Comparison of ENCODE assay signal across 11 cellular contexts in the genomic region with DNA sequence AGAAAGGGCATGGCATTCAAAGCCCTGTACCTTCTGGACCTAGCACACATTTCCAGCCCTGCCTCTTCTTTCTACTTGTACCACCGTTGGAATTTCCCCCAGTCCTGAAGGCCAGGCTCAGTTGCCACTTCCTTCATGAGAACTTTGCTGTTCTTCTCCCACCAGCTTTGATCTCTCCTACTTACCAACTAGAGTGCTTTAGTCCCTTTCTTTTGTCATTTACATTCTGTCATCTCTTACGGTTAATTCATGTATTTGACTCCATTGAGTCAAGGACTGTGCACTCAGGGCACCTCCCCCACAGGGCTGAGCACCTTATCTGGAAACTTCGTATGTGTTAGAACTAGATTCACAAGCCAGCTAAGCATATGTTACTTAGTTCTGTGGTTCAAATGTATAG. TPM values are rescaled to one million over a fixed set of nuclear protein-coding genes. Genes with fewer than 3 reads are reported as not detected.
DNase-seq lines count a peak whose midpoint lies in the region; ATAC-seq and FAIRE-seq lines count a peak whose summit lies in the region.
"Had no signal": no experiment of that assay in that cellular context is flagged by ENCODE, and none has a peak within 500 bp of the region (broad histone marks: within the 10 kb centered on the region; RNA-seq: fewer than 3 reads in every experiment).

No MANE protein-coding gene starts in this region.

- peak; percentile 14 for FAIRE-seq in GM19239 (lab: Jason Lieb, UNC)

- ATAC-seq in HG03039 (IDR thresholded peaks at IDR 0.05; ENCODE audit: unreplicated experiment): no peak
- ATAC-seq in HG03175 (IDR thresholded peaks at IDR 0.05; ENCODE audit: unreplicated experiment): no peak
- ATAC-seq: HCT116, left lung had no signal

- no peaks in the 10 kb centered on the region for H3K27me3 Mint-ChIP-seq in activated naive CD8-positive, alpha-beta T cell treated with anti-CD3 and anti-CD28 coated beads for 36 hours

- peaks cover 6% of the 10 kb centered on the region for H3K9me3 Mint-ChIP-seq in activated naive CD8-positive, alpha-beta T cell treated with anti-CD3 and anti-CD28 coated beads for 36 hours

- peak overlapping the region; percentile 25 for H3K4me3 Mint-ChIP-seq in activated naive CD8-positive, alpha-beta T cell treated with anti-CD3 and anti-CD28 coated beads for 36 hours

- peak overlapping the region; percentile 99 for H3K27ac Mint-ChIP-seq in activated naive CD8-positive, alpha-beta T cell treated with anti-CD3 and anti-CD28 coated beads for 36 hours

- H3K36me3 Mint-ChIP-seq in activated naive CD8-positive, alpha-beta T cell treated with anti-CD3 and anti-CD28 coated beads for 36 hours: peaks cover 61% of the 10 kb centered on the region

- DNase-seq in GM19239 (ENCODE audit: insufficient read length, low spot score) (no peak), NOMO-1 treated with DMSO at 0.1 percent for 48 hours (lab: John Stamatoyannopoulos, UW; ENCODE audit: unreplicated experiment) (no peak), NCI-H1436 (lab: John Stamatoyannopoulos, UW) (no peak)
- DNase-seq in activated CD4-positive, alpha-beta T cell treated with anti-CD3 and anti-CD28 coated beads, Interleukin-2, amount 50 U/mL, for 48 hours: peak; percentile 72 to 81
- DNase-seq in activated naive CD8-positive, alpha-beta T cell treated with anti-CD3 and anti-CD28 coated beads for 36 hours: peak; percentile 67
- peak; percentile 46 to 69 (median 48) for DNase-seq in stimulated activated CD4-positive, alpha-beta T cell treated with anti-CD3 and anti-CD28 coated beads, TNF-alpha, amount 100 ng/mL, for 24 hours (ENCODE audit: low read depth in 3 of 3)
- DNase-seq: left lung had no signal

- H3K4me1 Mint-ChIP-seq in activated naive CD8-positive, alpha-beta T cell treated with anti-CD3 and anti-CD28 coated beads for 36 hours: peaks cover 77% of the 10 kb centered on the region

RNA-seq across cellular contexts. Expression of a gene that starts 26.3 kb away (rescaled TPM):
- 10 to 100 TPM; 62.7 to 63.7 TPM for total RNA-seq in activated naive CD8-positive, alpha-beta T cell treated with anti-CD3 and anti-CD28 coated beads for 36 hours
- total RNA-seq: dermis microvascular lymphatic vessel endothelial cell had no signal

Comparison
In these comparisons a context has a peak if more than half of its experiments do, and no peak if none do; other contexts are left out.
1. DNase-seq: peak in activated CD4-positive, alpha-beta T cell treated with anti-CD3 and anti-CD28 coated beads, Interleukin-2, amount 50 U/mL, for 48 hours (2 of 2), activated naive CD8-positive, alpha-beta T cell treated with anti-CD3 and anti-CD28 coated beads for 36 hours (single experiment) and stimulated activated CD4-positive, alpha-beta T cell treated with anti-CD3 and anti-CD28 coated beads, TNF-alpha, amount 100 ng/mL, for 24 hours (3 of 3); none in GM19239 (single experiment), NOMO-1 treated with DMSO at 0.1 percent for 48 hours (single experiment) and NCI-H1436 (single experiment).